In the genomic region with DNA sequence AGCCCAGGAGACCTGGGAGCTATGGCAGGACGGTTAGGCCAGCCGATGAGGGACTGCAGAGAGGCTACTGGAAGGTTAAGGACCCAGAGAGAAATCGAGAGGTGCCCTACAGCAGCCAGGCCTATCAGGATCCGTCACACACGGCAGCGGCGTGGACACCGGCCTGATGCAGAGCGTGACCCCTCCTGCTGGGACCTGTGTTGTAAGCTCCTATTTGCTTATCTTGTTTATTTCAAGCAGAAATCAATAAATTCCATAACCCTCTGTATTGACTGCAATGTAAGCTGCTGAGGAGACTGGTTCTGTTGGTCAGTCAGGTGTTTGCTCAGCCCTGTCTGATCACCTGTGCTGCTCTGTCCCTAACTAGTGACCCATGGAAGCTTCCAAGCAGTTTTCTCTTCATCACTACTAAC, we compare ENCODE assay signal across 1 cellular context.
TF ChIP-seq lines count a peak whose summit lies in the region.

No MANE protein-coding gene starts in this region.

TF ChIP-seq in HepG2, 621 proteins besides CTCF, POLR2A, EP300 and RAD21 (continued from another document and continues in another):
- TF ChIP-seq, protein P1, sequence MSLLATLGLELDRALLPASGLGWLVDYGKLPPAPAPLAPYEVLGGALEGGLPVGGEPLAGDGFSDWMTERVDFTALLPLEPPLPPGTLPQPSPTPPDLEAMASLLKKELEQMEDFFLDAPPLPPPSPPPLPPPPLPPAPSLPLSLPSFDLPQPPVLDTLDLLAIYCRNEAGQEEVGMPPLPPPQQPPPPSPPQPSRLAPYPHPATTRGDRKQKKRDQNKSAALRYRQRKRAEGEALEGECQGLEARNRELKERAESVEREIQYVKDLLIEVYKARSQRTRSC (CRISPR knock-in tag; IDR thresholded peaks at IDR 0.05; ENCODE audit: low read depth), result no peak
- TF ChIP-seq ZNF646 (CRISPR knock-in tag; IDR thresholded peaks at IDR 0.05) (no peak), ZNF331 (CRISPR knock-in tag; IDR thresholded peaks at IDR 0.05) (peak; percentile 85; the same call in 1 of the 2 replicates), PLRG1 (conservative IDR thresholded peaks at IDR 0.05) (no peak), ZNF776 (CRISPR knock-in tag; IDR thresholded peaks at IDR 0.05) (no peak), ETV6 (CRISPR knock-in tag; conservative IDR thresholded peaks at IDR 0.05) (no peak), HOXA9 (CRISPR knock-in tag; IDR thresholded peaks at IDR 0.05; ENCODE audit: borderline replicate concordance) (no peak), ARNTL (CRISPR knock-in tag; IDR thresholded peaks at IDR 0.05) (peak; percentile 93), ZFP82 (CRISPR knock-in tag; IDR thresholded peaks at IDR 0.05; ENCODE audit: borderline replicate concordance) (no peak), ZNF235 (CRISPR knock-in tag; IDR thresholded peaks at IDR 0.05; ENCODE audit: borderline replicate concordance) (no peak), U2AF2 (IDR thresholded peaks at IDR 0.05; ENCODE audit: low read depth, low read length) (no peak), ZNF556 (CRISPR knock-in tag; IDR thresholded peaks at IDR 0.05; ENCODE audit: borderline replicate concordance) (peak; percentile 84; the same call in 1 of the 2 replicates), NR3C1 (CRISPR knock-in tag; IDR thresholded peaks at IDR 0.05) (no peak), SPEN (CRISPR knock-in tag; IDR thresholded peaks at IDR 0.05; ENCODE audit: low read depth) (peak; percentile 51), CREB1 (IDR thresholded peaks at IDR 0.05) (no peak), CREB1 (CRISPR knock-in tag; IDR thresholded peaks at IDR 0.05) (peak; percentile 60), SOX13 (IDR thresholded peaks at IDR 0.05) (peak; percentile 64; the same call in 1 of the 2 replicates), SOX13 (CRISPR knock-in tag; conservative IDR thresholded peaks at IDR 0.05 in 1 of 2, IDR thresholded peaks at IDR 0.05 in 1 of 2) (peak in 1 of 2 experiments; percentile 70; a peak in 2 of 4 replicates), ZNF256 (CRISPR knock-in tag; conservative IDR thresholded peaks at IDR 0.05) (no peak), ZNF530 (CRISPR knock-in tag; IDR thresholded peaks at IDR 0.05; ENCODE audit: low read depth) (no peak), YEATS4 (CRISPR knock-in tag; IDR thresholded peaks at IDR 0.05; ENCODE audit: borderline replicate concordance) (no peak), TEAD2 (CRISPR knock-in tag; IDR thresholded peaks at IDR 0.05) (no peak), SMARCC2 (IDR thresholded peaks at IDR 0.05) (no peak), ZBTB8A (CRISPR knock-in tag; IDR thresholded peaks at IDR 0.05; ENCODE audit: borderline replicate concordance, low read depth) (no peak), TOE1 (CRISPR knock-in tag; IDR thresholded peaks at IDR 0.05) (0 out of 2 replicates have a peak, but pooled peaks have one; percentile 56), ZNF121 (CRISPR knock-in tag; IDR thresholded peaks at IDR 0.05) (peak; percentile 83), BRF2 (CRISPR knock-in tag; IDR thresholded peaks at IDR 0.05) (0 out of 2 replicates have a peak, but pooled peaks have one; percentile 28), ZNF205 (CRISPR knock-in tag; IDR thresholded peaks at IDR 0.05) (peak; percentile 65; the same call in 1 of the 2 replicates), BCL3 (CRISPR knock-in tag; IDR thresholded peaks at IDR 0.05) (no peak), ZNF605 (CRISPR knock-in tag; IDR thresholded peaks at IDR 0.05) (no peak), ZNF33B (CRISPR knock-in tag; IDR thresholded peaks at IDR 0.05) (no peak), MEF2D (CRISPR knock-in tag; IDR thresholded peaks at IDR 0.05) (peak; percentile 92), HDAC1 (CRISPR knock-in tag; IDR thresholded peaks at IDR 0.05) (peak; percentile 94), PTBP1 (IDR thresholded peaks at IDR 0.05; ENCODE audit: low read depth, low read length, poor library complexity, severe bottlenecking) (no peak), EZH2 (conservative IDR thresholded peaks at IDR 0.05; ENCODE audit: low read depth, low read length) (no peak), ZFP36L2 (CRISPR knock-in tag; IDR thresholded peaks at IDR 0.05) (no peak), CREB3 (CRISPR knock-in tag; IDR thresholded peaks at IDR 0.05) (no peak), MBNL3 (CRISPR knock-in tag; conservative IDR thresholded peaks at IDR 0.05) (0 out of 2 replicates have a peak, but pooled peaks have one; percentile 39), FOXA3 (CRISPR knock-in tag; IDR thresholded peaks at IDR 0.05) (peak; percentile 95), ZSCAN20 (CRISPR knock-in tag; IDR thresholded peaks at IDR 0.05; ENCODE audit: borderline replicate concordance) (no peak), ZNF260 (CRISPR knock-in tag; IDR thresholded peaks at IDR 0.05; ENCODE audit: borderline replicate concordance, low read depth) (no peak), ZNF124 (CRISPR knock-in tag; IDR thresholded peaks at IDR 0.05) (no peak), XRCC5 (optimal IDR thresholded peaks at IDR 0.05; ENCODE audit: low read length) (no peak), ZNF232 (CRISPR knock-in tag; IDR thresholded peaks at IDR 0.05; ENCODE audit: borderline replicate concordance) (no peak; the same call in 1 of the 2 replicates), ZNF629 (CRISPR knock-in tag; conservative IDR thresholded peaks at IDR 0.05) (no peak), TBX2 (CRISPR knock-in tag; IDR thresholded peaks at IDR 0.05; ENCODE audit: borderline replicate concordance) (peak; percentile 84), MBD4 (IDR thresholded peaks at IDR 0.05; ENCODE audit: borderline replicate concordance, low read length) (peak; percentile 75; the same call in 1 of the 2 replicates)
- TF ChIP-seq, protein P2, sequence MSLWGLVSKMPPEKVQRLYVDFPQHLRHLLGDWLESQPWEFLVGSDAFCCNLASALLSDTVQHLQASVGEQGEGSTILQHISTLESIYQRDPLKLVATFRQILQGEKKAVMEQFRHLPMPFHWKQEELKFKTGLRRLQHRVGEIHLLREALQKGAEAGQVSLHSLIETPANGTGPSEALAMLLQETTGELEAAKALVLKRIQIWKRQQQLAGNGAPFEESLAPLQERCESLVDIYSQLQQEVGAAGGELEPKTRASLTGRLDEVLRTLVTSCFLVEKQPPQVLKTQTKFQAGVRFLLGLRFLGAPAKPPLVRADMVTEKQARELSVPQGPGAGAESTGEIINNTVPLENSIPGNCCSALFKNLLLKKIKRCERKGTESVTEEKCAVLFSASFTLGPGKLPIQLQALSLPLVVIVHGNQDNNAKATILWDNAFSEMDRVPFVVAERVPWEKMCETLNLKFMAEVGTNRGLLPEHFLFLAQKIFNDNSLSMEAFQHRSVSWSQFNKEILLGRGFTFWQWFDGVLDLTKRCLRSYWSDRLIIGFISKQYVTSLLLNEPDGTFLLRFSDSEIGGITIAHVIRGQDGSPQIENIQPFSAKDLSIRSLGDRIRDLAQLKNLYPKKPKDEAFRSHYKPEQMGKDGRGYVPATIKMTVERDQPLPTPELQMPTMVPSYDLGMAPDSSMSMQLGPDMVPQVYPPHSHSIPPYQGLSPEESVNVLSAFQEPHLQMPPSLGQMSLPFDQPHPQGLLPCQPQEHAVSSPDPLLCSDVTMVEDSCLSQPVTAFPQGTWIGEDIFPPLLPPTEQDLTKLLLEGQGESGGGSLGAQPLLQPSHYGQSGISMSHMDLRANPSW (CRISPR knock-in tag; IDR thresholded peaks at IDR 0.05; ENCODE audit: borderline replicate concordance), result peak; percentile 97; the same call in 1 of the 2 replicates
- TF ChIP-seq, protein P3, sequence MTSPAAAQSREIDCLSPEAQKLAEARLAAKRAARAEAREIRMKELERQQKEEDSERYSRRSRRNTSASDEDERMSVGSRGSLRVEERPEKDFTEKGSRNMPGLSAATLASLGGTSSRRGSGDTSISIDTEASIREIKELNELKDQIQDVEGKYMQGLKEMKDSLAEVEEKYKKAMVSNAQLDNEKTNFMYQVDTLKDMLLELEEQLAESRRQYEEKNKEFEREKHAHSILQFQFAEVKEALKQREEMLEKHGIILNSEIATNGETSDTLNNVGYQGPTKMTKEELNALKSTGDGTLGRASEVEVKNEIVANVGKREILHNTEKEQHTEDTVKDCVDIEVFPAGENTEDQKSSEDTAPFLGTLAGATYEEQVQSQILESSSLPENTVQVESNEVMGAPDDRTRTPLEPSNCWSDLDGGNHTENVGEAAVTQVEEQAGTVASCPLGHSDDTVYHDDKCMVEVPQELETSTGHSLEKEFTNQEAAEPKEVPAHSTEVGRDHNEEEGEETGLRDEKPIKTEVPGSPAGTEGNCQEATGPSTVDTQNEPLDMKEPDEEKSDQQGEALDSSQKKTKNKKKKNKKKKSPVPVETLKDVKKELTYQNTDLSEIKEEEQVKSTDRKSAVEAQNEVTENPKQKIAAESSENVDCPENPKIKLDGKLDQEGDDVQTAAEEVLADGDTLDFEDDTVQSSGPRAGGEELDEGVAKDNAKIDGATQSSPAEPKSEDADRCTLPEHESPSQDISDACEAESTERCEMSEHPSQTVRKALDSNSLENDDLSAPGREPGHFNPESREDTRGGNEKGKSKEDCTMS (CRISPR knock-in tag; conservative IDR thresholded peaks at IDR 0.05), result no peak
- TF ChIP-seq, protein P4, sequence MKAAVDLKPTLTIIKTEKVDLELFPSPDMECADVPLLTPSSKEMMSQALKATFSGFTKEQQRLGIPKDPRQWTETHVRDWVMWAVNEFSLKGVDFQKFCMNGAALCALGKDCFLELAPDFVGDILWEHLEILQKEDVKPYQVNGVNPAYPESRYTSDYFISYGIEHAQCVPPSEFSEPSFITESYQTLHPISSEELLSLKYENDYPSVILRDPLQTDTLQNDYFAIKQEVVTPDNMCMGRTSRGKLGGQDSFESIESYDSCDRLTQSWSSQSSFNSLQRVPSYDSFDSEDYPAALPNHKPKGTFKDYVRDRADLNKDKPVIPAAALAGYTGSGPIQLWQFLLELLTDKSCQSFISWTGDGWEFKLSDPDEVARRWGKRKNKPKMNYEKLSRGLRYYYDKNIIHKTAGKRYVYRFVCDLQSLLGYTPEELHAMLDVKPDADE (CRISPR knock-in tag; IDR thresholded peaks at IDR 0.05), result no peak
- TF ChIP-seq, protein P5, sequence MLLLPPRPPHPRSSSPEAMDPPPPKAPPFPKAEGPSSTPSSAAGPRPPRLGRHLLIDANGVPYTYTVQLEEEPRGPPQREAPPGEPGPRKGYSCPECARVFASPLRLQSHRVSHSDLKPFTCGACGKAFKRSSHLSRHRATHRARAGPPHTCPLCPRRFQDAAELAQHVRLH (CRISPR knock-in tag; IDR thresholded peaks at IDR 0.05; ENCODE audit: borderline replicate concordance, low read depth), result peak; percentile 66; the same call in 1 of the 2 replicates
